In genomic region chr15:32105258-32106248, GRCh38 we compare ENCODE assay signal across 18 cellular contexts.
DNase-seq lines count a peak whose midpoint lies in the region; ATAC-seq, FAIRE-seq and TF ChIP-seq lines count a peak whose summit lies in the region.
"Had no signal": no experiment of that assay in that cellular context is flagged by ENCODE, and none has a peak within 500 bp of the region (broad histone marks: within the 10 kb centered on the region; RNA-seq: fewer than 3 reads in every experiment).

No MANE protein-coding gene starts in this region.

- in situ Hi-C loops in K562 (cut with MboI): no loop called here

- intact Hi-C loops in activated CD4-positive, alpha-beta T cell treated with anti-CD3 and anti-CD28 coated beads, Interleukin-2, amount 10 ng/mL, durations not matched to agents 24 days and 14 days (cut with micrococcal nuclease): no loop called here
- intact Hi-C loops in K562 (cut with micrococcal nuclease) (no loop called here), left ventricle myocardium superior (cut with micrococcal nuclease) (no loop called here)

- H3K4me3 ChIP-seq in K562: no peak overlapping the region
- no peak overlapping the region for H3K4me3 ChIP-seq in small intestine (ENCODE audit: low read depth in 1 of 2, low read length in 2 of 2)

- CTCF ChIA-PET in K562 (lab: Yijun Ruan, JAX; ENCODE audit: low intra/inter-chr PET ratio): no interaction called here

- TF ChIP-seq EP300 in K562 (IDR thresholded peaks at IDR 0.05; ENCODE audit: low read length): no peak

- peak; percentile 26 for DNase-seq in activated CD4-positive, alpha-beta T cell treated with anti-CD3 and anti-CD28 coated beads, Interleukin-2, amount 10 ng/mL, durations not matched to agents 24 days and 14 days
- DNase-seq in activated CD4-positive, alpha-beta T cell treated with anti-CD3 and anti-CD28 coated beads for 48 hours: no peak
- no peak for DNase-seq in K562 (ENCODE audit: extremely low read depth in 1 of 4, low spot score in 3 of 4)
- DNase-seq in left ventricle myocardium superior: peak; percentile 74
- DNase-seq in small intestine: peak; percentile 40
- no peak for DNase-seq in NCI-H187 treated with DMSO at 0.1 percent for 48 hours (lab: John Stamatoyannopoulos, UW)
- DNase-seq: 8988T, DMS79 treated with DMSO at 0.1 percent for 48 hours, NCI-H1436, NCI-H2029 treated with DMSO at 0.1 percent for 48 hours, NCI-H510A, NCI-H774, PC-3 had no signal

- H3K9me1 ChIP-seq in K562 (ENCODE audit: control insufficient read depth, insufficient read depth, low read length): no peaks in the 10 kb centered on the region

- no peak for TF ChIP-seq POLR2A in K562 (conservative IDR thresholded peaks at IDR 0.05)

- BruUV-seq in K562 (replicated peaks; lab: Mats Ljungman, UMichigan): no TSS peak

- POLR2A ChIA-PET in K562 (lab: Yijun Ruan, JAX): no interaction called here

- H3K79me2 ChIP-seq in K562 (ENCODE audit: control insufficient read depth, insufficient read depth, low read length): no peaks in the 10 kb centered on the region

- H3K27ac ChIP-seq in K562 (ENCODE audit: extremely low read depth, low read depth, low read length): no peak overlapping the region
- H3K27ac ChIP-seq in small intestine (ENCODE audit: low read depth in 1 of 2, low read length in 1 of 2): no peak overlapping the region
- H3K27ac ChIP-seq: RWPE1 had no signal

- no peak overlapping the region for H3K4me2 ChIP-seq in K562 (ENCODE audit: insufficient read depth, low read length)

- no peak for TF ChIP-seq RAD21 in K562 (CRISPR knock-in tag; conservative IDR thresholded peaks at IDR 0.05 in 1 of 2, IDR thresholded peaks at IDR 0.05 in 1 of 2)

- H3K36me3 ChIP-seq in K562 (ENCODE audit: control insufficient read depth, insufficient read depth, low read length) (no peaks in the 10 kb centered on the region), small intestine (ENCODE audit: control insufficient read depth in 2 of 2, insufficient read depth in 2 of 2, low read length in 2 of 2) (no peaks in the 10 kb centered on the region)

- H3K4me1 Mint-ChIP-seq in activated CD4-positive, alpha-beta T cell treated with anti-CD3 and anti-CD28 coated beads, Interleukin-2, amount 10 ng/mL, durations not matched to agents 24 days and 14 days: peaks cover 1% of the 10 kb centered on the region

- peaks cover 10% of the 10 kb centered on the region for H3K27me3 Mint-ChIP-seq in activated CD4-positive, alpha-beta T cell treated with anti-CD3 and anti-CD28 coated beads, Interleukin-2, amount 10 ng/mL, durations not matched to agents 24 days and 14 days

- H3K36me3 Mint-ChIP-seq in activated CD4-positive, alpha-beta T cell treated with anti-CD3 and anti-CD28 coated beads, Interleukin-2, amount 10 ng/mL, durations not matched to agents 24 days and 14 days (ENCODE audit: low read depth): no peaks in the 10 kb centered on the region

- H3K27me3 ChIP-seq in K562 (ENCODE audit: control insufficient read depth in 2 of 2, insufficient read depth in 2 of 2, low read length in 2 of 2): no peaks in the 10 kb centered on the region
- no peaks in the 10 kb centered on the region for H3K27me3 ChIP-seq in small intestine (ENCODE audit: control insufficient read depth in 2 of 2, insufficient read depth in 2 of 2, low read length in 2 of 2)

- no peak overlapping the region for H3K4me3 Mint-ChIP-seq in activated CD4-positive, alpha-beta T cell treated with anti-CD3 and anti-CD28 coated beads, Interleukin-2, amount 10 ng/mL, durations not matched to agents 24 days and 14 days

- H3K9me3 ChIP-seq in K562 (replicated peaks; ENCODE audit: control insufficient read depth, insufficient read depth, low read depth, low read length) (no peaks in the 10 kb centered on the region), small intestine (ENCODE audit: control insufficient read depth, low read depth) (no peaks in the 10 kb centered on the region)

- no peaks in the 10 kb centered on the region for H4K20me1 ChIP-seq in K562 (replicated peaks; ENCODE audit: control insufficient read depth, insufficient read depth, low read length)

- H3K9me3 Mint-ChIP-seq in activated CD4-positive, alpha-beta T cell treated with anti-CD3 and anti-CD28 coated beads, Interleukin-2, amount 10 ng/mL, durations not matched to agents 24 days and 14 days: no peaks in the 10 kb centered on the region

- no peak overlapping the region for H3K27ac Mint-ChIP-seq in activated CD4-positive, alpha-beta T cell treated with anti-CD3 and anti-CD28 coated beads, Interleukin-2, amount 10 ng/mL, durations not matched to agents 24 days and 14 days

- no peak for TF ChIP-seq CTCF in K562 (IDR thresholded peaks at IDR 0.05 in 2 of 3, conservative IDR thresholded peaks at IDR 0.05 in 1 of 3; ENCODE audit: insufficient read depth in 2 of 3, low read depth in 1 of 3, low read length in 3 of 3)

- no peak overlapping the region for H3K9ac ChIP-seq in K562 (ENCODE audit: insufficient read depth in 1 of 2, low read depth in 2 of 2, low read length in 2 of 2)

- H2AFZ ChIP-seq in K562 (ENCODE audit: low read depth, low read length): no peak overlapping the region

- FAIRE-seq in K562 (lab: Jason Lieb, UNC) (no peak), small intestine (lab: Jason Lieb, UNC) (no peak)
- FAIRE-seq: GM18507, H1 had no signal

- H3K4me1 ChIP-seq in K562 (replicated peaks in 1 of 2; ENCODE audit: control insufficient read depth in 2 of 2, insufficient read depth in 2 of 2, low read length in 2 of 2) (no peaks in the 10 kb centered on the region), small intestine (ENCODE audit: control insufficient read depth in 2 of 2, insufficient read depth in 1 of 2, low read depth in 1 of 2, low read length in 1 of 2) (no peaks in the 10 kb centered on the region)

- WGBS in K562 (ENCODE audit: insufficient coverage, low coverage, missing lambda C conversion rate): 1% methylated on average over 10 of the region's 11 CpGs
- 33 to 54% (median 44%) methylated on average over 11 of the region's 11 CpGs for WGBS in small intestine, 3 donors

- ATAC-seq in K562: no peak
- peak; percentile 97 for ATAC-seq in left ventricle myocardium superior
- no peak for ATAC-seq in HG02798 (IDR thresholded peaks at IDR 0.05; ENCODE audit: poor library complexity, unreplicated experiment)
- no peak for ATAC-seq in GM18868 (IDR thresholded peaks at IDR 0.05; ENCODE audit: unreplicated experiment)
- ATAC-seq: PC-3 had no signal

TF ChIP-seq in K562, 482 proteins besides CTCF, POLR2A, EP300 and RAD21:
- no peak for TF ChIP-seq CREBBP (IDR thresholded peaks at IDR 0.05; ENCODE audit: low read depth, low read length)
- no peak for TF ChIP-seq EP400 (IDR thresholded peaks at IDR 0.05)
- TF ChIP-seq NFXL1 (CRISPR knock-in tag; IDR thresholded peaks at IDR 0.05): no peak
- no peak for TF ChIP-seq TEAD1 (CRISPR knock-in tag; IDR thresholded peaks at IDR 0.05)
- TF ChIP-seq MITF (IDR thresholded peaks at IDR 0.05): no peak
- TF ChIP-seq, protein P1, sequence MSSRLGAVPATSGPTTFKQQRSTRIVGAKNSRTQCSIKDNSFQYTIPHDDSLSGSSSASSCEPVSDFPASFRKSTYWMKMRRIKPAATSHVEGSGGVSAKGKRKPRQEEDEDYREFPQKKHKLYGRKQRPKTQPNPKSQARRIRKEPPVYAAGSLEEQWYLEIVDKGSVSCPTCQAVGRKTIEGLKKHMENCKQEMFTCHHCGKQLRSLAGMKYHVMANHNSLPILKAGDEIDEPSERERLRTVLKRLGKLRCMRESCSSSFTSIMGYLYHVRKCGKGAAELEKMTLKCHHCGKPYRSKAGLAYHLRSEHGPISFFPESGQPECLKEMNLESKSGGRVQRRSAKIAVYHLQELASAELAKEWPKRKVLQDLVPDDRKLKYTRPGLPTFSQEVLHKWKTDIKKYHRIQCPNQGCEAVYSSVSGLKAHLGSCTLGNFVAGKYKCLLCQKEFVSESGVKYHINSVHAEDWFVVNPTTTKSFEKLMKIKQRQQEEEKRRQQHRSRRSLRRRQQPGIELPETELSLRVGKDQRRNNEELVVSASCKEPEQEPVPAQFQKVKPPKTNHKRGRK (tag; IDR thresholded peaks at IDR 0.05): peak; percentile 77
- no peak for TF ChIP-seq MCM2 (IDR thresholded peaks at IDR 0.05; ENCODE audit: low read depth)

Comparison
In these comparisons a context has a peak if more than half of its experiments do, and no peak if none do; other contexts are left out.
1. DNase-seq: peak in activated CD4-positive, alpha-beta T cell treated with anti-CD3 and anti-CD28 coated beads, Interleukin-2, amount 10 ng/mL, durations not matched to agents 24 days and 14 days (single experiment), left ventricle myocardium superior (single experiment) and small intestine (single experiment); none in activated CD4-positive, alpha-beta T cell treated with anti-CD3 and anti-CD28 coated beads for 48 hours (single experiment), K562 (0 of 4) and NCI-H187 treated with DMSO at 0.1 percent for 48 hours (single experiment).